ENCODE assay signal across 1 cellular context in the genomic region with DNA sequence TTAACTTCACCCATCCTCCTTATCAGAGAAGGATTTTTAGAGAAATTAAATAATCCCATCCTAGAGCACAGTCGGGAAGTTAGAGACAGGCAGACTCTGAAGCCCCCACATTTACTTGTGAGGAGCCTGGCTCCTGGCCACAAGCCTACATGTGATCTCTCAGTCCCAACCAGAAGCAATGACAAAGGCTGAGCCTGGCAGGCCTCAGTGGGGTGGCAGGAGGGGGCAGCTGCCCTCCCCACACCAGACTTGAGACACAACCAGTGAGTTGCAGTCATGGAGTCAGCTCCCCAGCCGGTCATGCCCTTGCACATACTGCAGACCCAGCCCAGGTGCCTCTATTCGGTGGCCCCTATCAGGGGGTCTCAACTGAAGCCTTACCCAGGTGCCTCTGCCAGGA.
TF ChIP-seq lines count a peak whose summit lies in the region.

No MANE protein-coding gene starts in this region.

TF ChIP-seq in liver, 16 proteins besides CTCF, POLR2A, EP300 and RAD21 (continued from another document):
- TF ChIP-seq, protein P1, sequence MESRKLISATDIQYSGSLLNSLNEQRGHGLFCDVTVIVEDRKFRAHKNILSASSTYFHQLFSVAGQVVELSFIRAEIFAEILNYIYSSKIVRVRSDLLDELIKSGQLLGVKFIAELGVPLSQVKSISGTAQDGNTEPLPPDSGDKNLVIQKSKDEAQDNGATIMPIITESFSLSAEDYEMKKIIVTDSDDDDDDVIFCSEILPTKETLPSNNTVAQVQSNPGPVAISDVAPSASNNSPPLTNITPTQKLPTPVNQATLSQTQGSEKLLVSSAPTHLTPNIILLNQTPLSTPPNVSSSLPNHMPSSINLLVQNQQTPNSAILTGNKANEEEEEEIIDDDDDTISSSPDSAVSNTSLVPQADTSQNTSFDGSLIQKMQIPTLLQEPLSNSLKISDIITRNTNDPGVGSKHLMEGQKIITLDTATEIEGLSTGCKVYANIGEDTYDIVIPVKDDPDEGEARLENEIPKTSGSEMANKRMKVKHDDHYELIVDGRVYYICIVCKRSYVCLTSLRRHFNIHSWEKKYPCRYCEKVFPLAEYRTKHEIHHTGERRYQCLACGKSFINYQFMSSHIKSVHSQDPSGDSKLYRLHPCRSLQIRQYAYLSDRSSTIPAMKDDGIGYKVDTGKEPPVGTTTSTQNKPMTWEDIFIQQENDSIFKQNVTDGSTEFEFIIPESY (IDR thresholded peaks at IDR 0.05): no peak
- TF ChIP-seq GABPA (IDR thresholded peaks at IDR 0.05 in 1 of 2, conservative IDR thresholded peaks at IDR 0.05 in 1 of 2): no peak
- TF ChIP-seq, protein P2, sequence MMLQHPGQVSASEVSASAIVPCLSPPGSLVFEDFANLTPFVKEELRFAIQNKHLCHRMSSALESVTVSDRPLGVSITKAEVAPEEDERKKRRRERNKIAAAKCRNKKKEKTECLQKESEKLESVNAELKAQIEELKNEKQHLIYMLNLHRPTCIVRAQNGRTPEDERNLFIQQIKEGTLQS (IDR thresholded peaks at IDR 0.05): no peak
- TF ChIP-seq HNF4A (conservative IDR thresholded peaks at IDR 0.05): no peak
- TF ChIP-seq RXRA (IDR thresholded peaks at IDR 0.05): no peak
- TF ChIP-seq FOXA1 (IDR thresholded peaks at IDR 0.05): no peak
- TF ChIP-seq REST (IDR thresholded peaks at IDR 0.05): no peak
- TF ChIP-seq, protein P3, sequence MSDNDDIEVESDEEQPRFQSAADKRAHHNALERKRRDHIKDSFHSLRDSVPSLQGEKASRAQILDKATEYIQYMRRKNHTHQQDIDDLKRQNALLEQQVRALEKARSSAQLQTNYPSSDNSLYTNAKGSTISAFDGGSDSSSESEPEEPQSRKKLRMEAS (IDR thresholded peaks at IDR 0.05): no peak
- TF ChIP-seq FOXA2 (IDR thresholded peaks at IDR 0.05): no peak
